2 cellular contexts compared by ENCODE assay signal in the genomic region with DNA sequence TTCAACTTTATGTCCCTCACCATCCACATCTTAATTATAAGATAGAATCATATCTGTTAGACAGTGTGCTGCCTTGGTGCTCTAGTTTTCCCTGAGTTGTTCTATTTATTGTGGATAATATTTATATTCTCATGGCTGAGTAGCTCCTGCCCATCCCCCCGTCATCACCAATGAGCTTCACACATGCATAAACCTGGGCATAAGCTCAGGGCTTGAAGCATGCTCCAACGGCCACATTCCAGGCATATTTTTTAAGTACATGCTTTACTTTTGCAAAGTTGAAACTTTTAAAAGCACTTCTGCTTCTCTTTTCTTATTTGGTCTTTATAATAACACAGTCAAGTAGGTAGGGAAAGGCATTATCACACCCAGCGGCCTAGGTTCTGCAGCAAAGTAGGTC.
TF ChIP-seq lines count a peak whose summit lies in the region.

No MANE protein-coding gene starts in this region.

TF ChIP-seq in HepG2, 621 proteins besides CTCF, POLR2A, EP300 and RAD21:
- TF ChIP-seq SMYD3 (CRISPR knock-in tag; IDR thresholded peaks at IDR 0.05) (no peak), ZNF432 (CRISPR knock-in tag; IDR thresholded peaks at IDR 0.05; ENCODE audit: borderline replicate concordance) (no peak), PPARG (CRISPR knock-in tag; conservative IDR thresholded peaks at IDR 0.05) (no peak), ZNF431 (CRISPR knock-in tag; IDR thresholded peaks at IDR 0.05; ENCODE audit: borderline replicate concordance, low read depth) (no peak), ZKSCAN5 (CRISPR knock-in tag; IDR thresholded peaks at IDR 0.05) (no peak), GTF3A (CRISPR knock-in tag; conservative IDR thresholded peaks at IDR 0.05) (no peak)
- TF ChIP-seq, protein P1, sequence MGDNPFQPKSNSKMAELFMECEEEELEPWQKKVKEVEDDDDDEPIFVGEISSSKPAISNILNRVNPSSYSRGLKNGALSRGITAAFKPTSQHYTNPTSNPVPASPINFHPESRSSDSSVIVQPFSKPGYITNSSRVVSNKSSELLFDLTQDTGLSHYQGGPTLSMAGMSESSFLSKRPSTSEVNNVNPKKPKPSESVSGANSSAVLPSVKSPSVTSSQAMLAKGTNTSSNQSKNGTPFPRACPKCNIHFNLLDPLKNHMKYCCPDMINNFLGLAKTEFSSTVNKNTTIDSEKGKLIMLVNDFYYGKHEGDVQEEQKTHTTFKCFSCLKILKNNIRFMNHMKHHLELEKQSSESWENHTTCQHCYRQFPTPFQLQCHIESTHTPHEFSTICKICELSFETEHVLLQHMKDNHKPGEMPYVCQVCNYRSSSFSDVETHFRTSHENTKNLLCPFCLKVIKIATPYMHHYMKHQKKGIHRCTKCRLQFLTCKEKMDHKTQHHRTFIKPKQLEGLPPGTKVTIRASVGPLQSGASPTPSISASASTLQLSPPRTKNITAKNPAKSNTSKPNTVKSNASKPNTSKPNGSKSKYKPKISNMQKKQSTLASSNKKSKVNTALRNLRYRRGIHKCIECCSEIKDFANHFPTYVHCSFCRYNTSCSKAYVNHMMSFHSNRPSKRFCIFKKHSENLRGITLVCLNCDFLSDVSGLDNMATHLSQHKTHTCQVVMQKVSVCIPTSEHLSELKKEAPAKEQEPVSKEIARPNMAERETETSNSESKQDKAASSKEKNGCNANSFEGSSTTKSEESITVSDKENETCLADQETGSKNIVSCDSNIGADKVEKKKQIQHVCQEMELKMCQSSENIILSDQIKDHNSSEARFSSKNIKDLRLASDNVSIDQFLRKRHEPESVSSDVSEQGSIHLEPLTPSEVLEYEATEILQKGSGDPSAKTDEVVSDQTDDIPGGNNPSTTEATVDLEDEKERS (CRISPR knock-in tag; IDR thresholded peaks at IDR 0.05), result no peak
- TF ChIP-seq, protein P2, sequence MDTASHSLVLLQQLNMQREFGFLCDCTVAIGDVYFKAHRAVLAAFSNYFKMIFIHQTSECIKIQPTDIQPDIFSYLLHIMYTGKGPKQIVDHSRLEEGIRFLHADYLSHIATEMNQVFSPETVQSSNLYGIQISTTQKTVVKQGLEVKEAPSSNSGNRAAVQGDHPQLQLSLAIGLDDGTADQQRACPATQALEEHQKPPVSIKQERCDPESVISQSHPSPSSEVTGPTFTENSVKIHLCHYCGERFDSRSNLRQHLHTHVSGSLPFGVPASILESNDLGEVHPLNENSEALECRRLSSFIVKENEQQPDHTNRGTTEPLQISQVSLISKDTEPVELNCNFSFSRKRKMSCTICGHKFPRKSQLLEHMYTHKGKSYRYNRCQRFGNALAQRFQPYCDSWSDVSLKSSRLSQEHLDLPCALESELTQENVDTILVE (CRISPR knock-in tag; IDR thresholded peaks at IDR 0.05), result no peak

TF ChIP-seq in H1, 55 proteins besides CTCF, POLR2A, EP300 and RAD21:
- TF ChIP-seq TEAD4 (IDR thresholded peaks at IDR 0.05; ENCODE audit: low read depth, low read length), result 0 out of 2 replicates have a peak, but pooled peaks have one; percentile 14
- no peak for TF ChIP-seq SP4 (IDR thresholded peaks at IDR 0.05; ENCODE audit: low read length)
- TF ChIP-seq CREB1 (IDR thresholded peaks at IDR 0.05), result no peak
- no peak for TF ChIP-seq EZH2 (IDR thresholded peaks at IDR 0.05; ENCODE audit: low read depth, low read length, severe bottlenecking)
- TF ChIP-seq SRF (IDR thresholded peaks at IDR 0.05; ENCODE audit: low read depth, low read length), result no peak
- TF ChIP-seq, protein P3, sequence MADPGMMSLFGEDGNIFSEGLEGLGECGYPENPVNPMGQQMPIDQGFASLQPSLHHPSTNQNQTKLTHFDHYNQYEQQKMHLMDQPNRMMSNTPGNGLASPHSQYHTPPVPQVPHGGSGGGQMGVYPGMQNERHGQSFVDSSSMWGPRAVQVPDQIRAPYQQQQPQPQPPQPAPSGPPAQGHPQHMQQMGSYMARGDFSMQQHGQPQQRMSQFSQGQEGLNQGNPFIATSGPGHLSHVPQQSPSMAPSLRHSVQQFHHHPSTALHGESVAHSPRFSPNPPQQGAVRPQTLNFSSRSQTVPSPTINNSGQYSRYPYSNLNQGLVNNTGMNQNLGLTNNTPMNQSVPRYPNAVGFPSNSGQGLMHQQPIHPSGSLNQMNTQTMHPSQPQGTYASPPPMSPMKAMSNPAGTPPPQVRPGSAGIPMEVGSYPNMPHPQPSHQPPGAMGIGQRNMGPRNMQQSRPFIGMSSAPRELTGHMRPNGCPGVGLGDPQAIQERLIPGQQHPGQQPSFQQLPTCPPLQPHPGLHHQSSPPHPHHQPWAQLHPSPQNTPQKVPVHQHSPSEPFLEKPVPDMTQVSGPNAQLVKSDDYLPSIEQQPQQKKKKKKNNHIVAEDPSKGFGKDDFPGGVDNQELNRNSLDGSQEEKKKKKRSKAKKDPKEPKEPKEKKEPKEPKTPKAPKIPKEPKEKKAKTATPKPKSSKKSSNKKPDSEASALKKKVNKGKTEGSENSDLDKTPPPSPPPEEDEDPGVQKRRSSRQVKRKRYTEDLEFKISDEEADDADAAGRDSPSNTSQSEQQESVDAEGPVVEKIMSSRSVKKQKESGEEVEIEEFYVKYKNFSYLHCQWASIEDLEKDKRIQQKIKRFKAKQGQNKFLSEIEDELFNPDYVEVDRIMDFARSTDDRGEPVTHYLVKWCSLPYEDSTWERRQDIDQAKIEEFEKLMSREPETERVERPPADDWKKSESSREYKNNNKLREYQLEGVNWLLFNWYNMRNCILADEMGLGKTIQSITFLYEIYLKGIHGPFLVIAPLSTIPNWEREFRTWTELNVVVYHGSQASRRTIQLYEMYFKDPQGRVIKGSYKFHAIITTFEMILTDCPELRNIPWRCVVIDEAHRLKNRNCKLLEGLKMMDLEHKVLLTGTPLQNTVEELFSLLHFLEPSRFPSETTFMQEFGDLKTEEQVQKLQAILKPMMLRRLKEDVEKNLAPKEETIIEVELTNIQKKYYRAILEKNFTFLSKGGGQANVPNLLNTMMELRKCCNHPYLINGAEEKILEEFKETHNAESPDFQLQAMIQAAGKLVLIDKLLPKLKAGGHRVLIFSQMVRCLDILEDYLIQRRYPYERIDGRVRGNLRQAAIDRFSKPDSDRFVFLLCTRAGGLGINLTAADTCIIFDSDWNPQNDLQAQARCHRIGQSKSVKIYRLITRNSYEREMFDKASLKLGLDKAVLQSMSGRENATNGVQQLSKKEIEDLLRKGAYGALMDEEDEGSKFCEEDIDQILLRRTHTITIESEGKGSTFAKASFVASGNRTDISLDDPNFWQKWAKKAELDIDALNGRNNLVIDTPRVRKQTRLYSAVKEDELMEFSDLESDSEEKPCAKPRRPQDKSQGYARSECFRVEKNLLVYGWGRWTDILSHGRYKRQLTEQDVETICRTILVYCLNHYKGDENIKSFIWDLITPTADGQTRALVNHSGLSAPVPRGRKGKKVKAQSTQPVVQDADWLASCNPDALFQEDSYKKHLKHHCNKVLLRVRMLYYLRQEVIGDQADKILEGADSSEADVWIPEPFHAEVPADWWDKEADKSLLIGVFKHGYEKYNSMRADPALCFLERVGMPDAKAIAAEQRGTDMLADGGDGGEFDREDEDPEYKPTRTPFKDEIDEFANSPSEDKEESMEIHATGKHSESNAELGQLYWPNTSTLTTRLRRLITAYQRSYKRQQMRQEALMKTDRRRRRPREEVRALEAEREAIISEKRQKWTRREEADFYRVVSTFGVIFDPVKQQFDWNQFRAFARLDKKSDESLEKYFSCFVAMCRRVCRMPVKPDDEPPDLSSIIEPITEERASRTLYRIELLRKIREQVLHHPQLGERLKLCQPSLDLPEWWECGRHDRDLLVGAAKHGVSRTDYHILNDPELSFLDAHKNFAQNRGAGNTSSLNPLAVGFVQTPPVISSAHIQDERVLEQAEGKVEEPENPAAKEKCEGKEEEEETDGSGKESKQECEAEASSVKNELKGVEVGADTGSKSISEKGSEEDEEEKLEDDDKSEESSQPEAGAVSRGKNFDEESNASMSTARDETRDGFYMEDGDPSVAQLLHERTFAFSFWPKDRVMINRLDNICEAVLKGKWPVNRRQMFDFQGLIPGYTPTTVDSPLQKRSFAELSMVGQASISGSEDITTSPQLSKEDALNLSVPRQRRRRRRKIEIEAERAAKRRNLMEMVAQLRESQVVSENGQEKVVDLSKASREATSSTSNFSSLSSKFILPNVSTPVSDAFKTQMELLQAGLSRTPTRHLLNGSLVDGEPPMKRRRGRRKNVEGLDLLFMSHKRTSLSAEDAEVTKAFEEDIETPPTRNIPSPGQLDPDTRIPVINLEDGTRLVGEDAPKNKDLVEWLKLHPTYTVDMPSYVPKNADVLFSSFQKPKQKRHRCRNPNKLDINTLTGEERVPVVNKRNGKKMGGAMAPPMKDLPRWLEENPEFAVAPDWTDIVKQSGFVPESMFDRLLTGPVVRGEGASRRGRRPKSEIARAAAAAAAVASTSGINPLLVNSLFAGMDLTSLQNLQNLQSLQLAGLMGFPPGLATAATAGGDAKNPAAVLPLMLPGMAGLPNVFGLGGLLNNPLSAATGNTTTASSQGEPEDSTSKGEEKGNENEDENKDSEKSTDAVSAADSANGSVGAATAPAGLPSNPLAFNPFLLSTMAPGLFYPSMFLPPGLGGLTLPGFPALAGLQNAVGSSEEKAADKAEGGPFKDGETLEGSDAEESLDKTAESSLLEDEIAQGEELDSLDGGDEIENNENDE (IDR thresholded peaks at IDR 0.05; ENCODE audit: insufficient replicate concordance, low read length), result no peak
- TF ChIP-seq SP1 (IDR thresholded peaks at IDR 0.05; ENCODE audit: low read depth, low read length), result no peak
